In the genomic region with DNA sequence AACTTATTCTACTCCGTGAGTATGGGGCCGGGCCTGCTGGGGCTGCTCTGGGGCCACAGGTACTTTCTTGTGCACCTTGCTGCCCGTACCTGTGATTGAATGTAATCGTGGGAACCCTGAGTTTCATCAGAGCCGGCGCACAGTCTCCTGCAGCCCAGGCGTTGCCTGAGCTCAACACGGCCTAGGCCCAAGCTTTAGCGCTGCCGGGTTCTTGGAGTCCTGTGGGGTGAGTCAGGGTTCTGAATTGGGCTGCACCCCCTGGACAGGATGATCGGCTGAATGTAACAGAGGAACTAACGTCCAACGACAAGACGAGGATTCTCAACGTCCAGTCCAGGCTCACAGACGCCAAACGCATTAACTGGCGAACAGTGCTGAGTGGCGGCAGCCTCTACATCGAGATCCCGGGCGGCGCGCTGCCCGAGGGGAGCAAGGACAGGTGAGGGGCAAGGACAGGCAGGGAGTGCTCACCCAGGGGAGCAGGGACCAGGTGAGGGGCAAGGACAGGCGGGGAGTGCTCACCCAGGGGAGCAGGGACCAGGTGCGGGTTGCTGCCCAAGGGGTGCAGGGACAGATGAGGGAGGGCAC, we compare ENCODE assay signal across 8 cellular contexts. TPM values are rescaled to one million over a fixed set of nuclear protein-coding genes. Genes with fewer than 3 reads are reported as not detected.
DNase-seq lines count a peak whose midpoint lies in the region; ATAC-seq and TF ChIP-seq lines count a peak whose summit lies in the region.

No MANE protein-coding gene starts in this region.

- H3K4me3 ChIP-seq in PC-3 (ENCODE audit: low read length) (peak overlapping the region; percentile 99), mucosa of stomach (ENCODE audit: low read length) (peak overlapping the region; percentile 17)

- no peaks in the 10 kb centered on the region for H3K9me3 Mint-ChIP-seq in chondrocyte (ENCODE audit: low read depth)

- no peak overlapping the region for H2AFZ ChIP-seq in PC-3 (ENCODE audit: low read length)

- ATAC-seq in PC-3 (peak; percentile 7; the same call in 1 of the 2 replicates), sciatic nerve (no peak), GM19328 (IDR thresholded peaks at IDR 0.05; ENCODE audit: unreplicated experiment) (no peak)

- H4K20me1 ChIP-seq in PC-3 (ENCODE audit: low read length): peaks cover 36% of the 10 kb centered on the region

- no peaks in the 10 kb centered on the region for H3K9me2 ChIP-seq in PC-3 (replicated peaks; ENCODE audit: low read length)

- in situ Hi-C loops in G401 (cut with HindIII; ENCODE audit: low sequenced_read_pairs): no loop called here

- H3K4me1 ChIP-seq in PC-3 (ENCODE audit: insufficient read depth, low read length): peaks cover 21% of the 10 kb centered on the region
- H3K4me1 ChIP-seq in mucosa of stomach (ENCODE audit: control insufficient read depth, insufficient read depth, low read length): peaks cover 58% of the 10 kb centered on the region

- no peaks in the 10 kb centered on the region for H3F3A ChIP-seq in PC-3 (ENCODE audit: low read length, unreplicated experiment)

- H3K36me3 ChIP-seq in PC-3 (ENCODE audit: low read depth, low read length) (peaks cover 10% of the 10 kb centered on the region; the same call in 1 of the 2 replicates), mucosa of stomach (ENCODE audit: control insufficient read depth, insufficient read depth, low read length) (no peaks in the 10 kb centered on the region)

- H3K9me3 ChIP-seq in PC-3 (ENCODE audit: low read length): no peaks in the 10 kb centered on the region
- no peaks in the 10 kb centered on the region for H3K9me3 ChIP-seq in mucosa of stomach (ENCODE audit: control insufficient read depth, low read length)

- DNase-seq in G401 (ENCODE audit: low spot score) (peak; percentile 38), PC-3 (peak; percentile 44), chondrocyte (ENCODE audit: low spot score) (no peak), sciatic nerve (ENCODE audit: low spot score) (no peak), occipital lobe (lab: John Stamatoyannopoulos, UW) (no peak), kidney glomerular epithelial cell (lab: John Stamatoyannopoulos, UW) (no peak)

- peak overlapping the region; percentile 93 for H3K4me2 ChIP-seq in PC-3 (ENCODE audit: low read length)

- H3K79me2 ChIP-seq in PC-3 (ENCODE audit: low read length): peaks cover 50% of the 10 kb centered on the region

- intact Hi-C loops in PC-3 (cut with micrococcal nuclease) (loop anchor here (5.0 kb wide), 1 partner anchor 104 kb away; no protein-coding TSS in a partner anchor), sciatic nerve (cut with DNase I) (loop anchor here (2.0 to 10.0 kb wide), 3 partner anchors 35 to 114 kb away; a partner anchor contains a TSS)

- H3K27me3 ChIP-seq in PC-3 (ENCODE audit: low read length) (no peaks in the 10 kb centered on the region), mucosa of stomach (ENCODE audit: control insufficient read depth, insufficient read depth, low read length) (no peaks in the 10 kb centered on the region)

- peaks cover 42% of the 10 kb centered on the region for H3K4me1 Mint-ChIP-seq in chondrocyte (ENCODE audit: low read depth)

- CTCF ChIA-PET in PC-3 (lab: Charles Lee): no interaction called here

- peaks cover 11% of the 10 kb centered on the region for H3K36me3 Mint-ChIP-seq in chondrocyte (ENCODE audit: low read depth)

- no TSS peak for BruUV-seq in PC-3 (replicated peaks; lab: Mats Ljungman, UMichigan)

- TF ChIP-seq CTCF in PC-3 (conservative IDR thresholded peaks at IDR 0.05; ENCODE audit: low read depth, low read length) (no peak), chondrocyte (IDR thresholded peaks at IDR 0.05) (no peak)

- POLR2A ChIA-PET in PC-3 (lab: Charles Lee; ENCODE audit: unreplicated experiment): no interaction called here

- H3K27ac ChIP-seq in PC-3 (ENCODE audit: low read length): peak overlapping the region; percentile 56

- peak overlapping the region; percentile 96 for H3K27ac Mint-ChIP-seq in chondrocyte (ENCODE audit: unreplicated experiment)

- peak overlapping the region; percentile 93 for H3K9ac ChIP-seq in PC-3 (ENCODE audit: low read length)
- peak overlapping the region; percentile 80 for H3K9ac ChIP-seq in mucosa of stomach (ENCODE audit: low read length)

- peak overlapping the region; percentile 90 for H3K4me3 Mint-ChIP-seq in chondrocyte (ENCODE audit: unreplicated experiment)

- H3K27me3 Mint-ChIP-seq in chondrocyte (ENCODE audit: low read depth): no peaks in the 10 kb centered on the region

RNA-seq across cellular contexts. Expression of a gene that starts 10.4 kb away (rescaled TPM):
- total RNA-seq in G401 (2014; rRNA removed; shearing (Covaris generic)): not detected in 2 replicates
- total RNA-seq in PC-3 (2014; rRNA removed) (not detected in 2 replicates), chondrocyte (0.31 to 0.50 TPM (median 0.38 TPM) in 3 replicates), sciatic nerve (0.71 TPM), occipital lobe (not detected)

RNA-seq across cellular contexts. Expression of a gene that starts 15.4 kb away (rescaled TPM):
- total RNA-seq in G401 (2014; rRNA removed; shearing (Covaris generic)): 2.5 TPM in 1 of 2 replicates, not detected in the other
- not detected in 2 replicates for total RNA-seq in PC-3 (2014; rRNA removed)
- 0.42 to 0.51 TPM in 2 of 3 replicates, not detected in the other for total RNA-seq in chondrocyte
- not detected for total RNA-seq in sciatic nerve
- total RNA-seq in occipital lobe: not detected

RNA-seq across cellular contexts. Expression of a gene that starts 22.5 kb away (rescaled TPM):
- total RNA-seq in G401 (2014; rRNA removed; shearing (Covaris generic)): 2.6 and 4.6 TPM in 2 replicates
- total RNA-seq in PC-3 (2014; rRNA removed): 6.0 and 7.7 TPM in 2 replicates
- total RNA-seq in chondrocyte: 10.2 to 18.8 TPM (median 10.8 TPM) in 3 replicates
- total RNA-seq in sciatic nerve: 1.3 TPM
- total RNA-seq in occipital lobe: not detected

RNA-seq across cellular contexts. Expression of a gene that starts 35.0 kb away (rescaled TPM):
- 21.9 and 33.0 TPM in 2 replicates for total RNA-seq in G401 (2014; rRNA removed; shearing (Covaris generic))
- 33.8 and 55.5 TPM in 2 replicates for total RNA-seq in PC-3 (2014; rRNA removed)
- 71.2 to 81.5 TPM (median 74.9 TPM) in 3 replicates for total RNA-seq in chondrocyte
- total RNA-seq in sciatic nerve: 65.0 TPM
- 26.4 TPM for total RNA-seq in occipital lobe

RNA-seq across cellular contexts. Expression of a gene that starts 35.5 kb away (rescaled TPM):
- total RNA-seq in G401 (2014; rRNA removed; shearing (Covaris generic)): 172 and 182 TPM in 2 replicates
- 94.8 and 108 TPM in 2 replicates for total RNA-seq in PC-3 (2014; rRNA removed)
- 36.6 to 45.4 TPM (median 42.4 TPM) in 3 replicates for total RNA-seq in chondrocyte
- total RNA-seq in sciatic nerve: 34.2 TPM
- total RNA-seq in occipital lobe: 35.7 TPM

Comparison
In these comparisons a context has a peak if more than half of its experiments do, and no peak if none do; other contexts are left out.
1. DNase-seq: peak in G401 (single experiment) and PC-3 (single experiment); none in chondrocyte (single experiment), sciatic nerve (single experiment), occipital lobe (single experiment) and kidney glomerular epithelial cell (single experiment).